8 cellular contexts compared by ENCODE assay signal in the genomic region with DNA sequence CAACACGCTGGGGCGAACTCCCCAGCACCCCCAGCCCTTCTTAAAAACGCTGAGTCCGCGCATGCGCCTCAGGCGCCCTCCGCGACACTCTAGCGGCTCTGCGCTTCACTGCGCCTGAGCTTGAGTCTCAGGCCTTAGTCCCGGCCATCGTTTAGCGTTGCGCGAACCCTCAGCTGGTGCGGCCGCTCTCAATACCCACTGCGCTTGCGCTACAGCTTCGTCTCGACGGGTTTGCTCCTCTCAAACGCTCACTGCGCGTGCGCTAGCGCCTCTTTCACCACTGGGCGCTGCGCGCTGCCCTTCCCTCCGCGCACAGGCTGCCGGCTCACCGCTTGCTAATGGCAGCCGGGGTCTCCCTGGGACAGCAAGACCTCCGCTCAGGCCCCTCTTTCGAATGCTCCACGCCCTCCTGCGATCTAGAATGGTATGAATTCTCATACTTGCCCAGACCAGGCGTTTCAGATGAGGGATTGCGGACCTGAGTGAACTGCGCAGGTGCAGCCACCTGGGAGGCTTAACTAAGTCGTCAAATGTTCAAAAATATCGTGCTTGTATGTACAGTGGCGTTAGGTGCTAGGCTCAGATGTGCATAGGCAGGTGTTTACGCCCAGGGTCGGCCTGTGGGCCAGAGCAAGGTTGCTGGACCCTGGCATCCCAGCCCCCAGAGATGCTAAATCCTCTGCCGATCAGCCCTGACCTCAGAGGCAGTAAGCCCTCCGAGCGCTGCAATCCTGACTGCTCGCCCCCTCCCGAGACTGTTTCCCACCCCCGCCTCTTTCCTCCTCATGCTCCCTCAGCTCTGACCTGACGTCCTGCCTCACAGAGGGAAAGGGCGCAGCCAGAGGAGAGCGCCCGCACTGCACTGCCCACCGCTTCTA. TPM values are rescaled to one million over a fixed set of nuclear protein-coding genes. Genes with fewer than 3 reads are reported as not detected.
DNase-seq lines count a peak whose midpoint lies in the region; ATAC-seq and TF ChIP-seq lines count a peak whose summit lies in the region.

A gene with protein sequence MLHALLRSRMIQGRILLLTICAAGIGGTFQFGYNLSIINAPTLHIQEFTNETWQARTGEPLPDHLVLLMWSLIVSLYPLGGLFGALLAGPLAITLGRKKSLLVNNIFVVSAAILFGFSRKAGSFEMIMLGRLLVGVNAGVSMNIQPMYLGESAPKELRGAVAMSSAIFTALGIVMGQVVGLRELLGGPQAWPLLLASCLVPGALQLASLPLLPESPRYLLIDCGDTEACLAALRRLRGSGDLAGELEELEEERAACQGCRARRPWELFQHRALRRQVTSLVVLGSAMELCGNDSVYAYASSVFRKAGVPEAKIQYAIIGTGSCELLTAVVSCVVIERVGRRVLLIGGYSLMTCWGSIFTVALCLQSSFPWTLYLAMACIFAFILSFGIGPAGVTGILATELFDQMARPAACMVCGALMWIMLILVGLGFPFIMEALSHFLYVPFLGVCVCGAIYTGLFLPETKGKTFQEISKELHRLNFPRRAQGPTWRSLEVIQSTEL (plus strand): TSS at position 270 of the 878 bp plus-strand sequence. CDS start 125 bp downstream, at position 395.

- H3K27me3 Mint-ChIP-seq in activated naive CD8-positive, alpha-beta T cell treated with anti-CD3 and anti-CD28 coated beads, Interleukin-2, amount 10 ng/mL, durations not matched to agents 7 days and 5 days = peaks cover 7% of the 10 kb centered on the region
- H3K27me3 Mint-ChIP-seq in osteocyte (ENCODE audit: unreplicated experiment) = no peaks in the 10 kb centered on the region

- peaks cover 12% of the 10 kb centered on the region for H3K27me3 ChIP-seq in thymus (ENCODE audit: control insufficient read depth, insufficient read depth)

- H3K4me3 ChIP-seq in GM12865 (ENCODE audit: low read depth, low read length) = peak within 1 kb of the TSS; percentile 65
- H3K4me3 ChIP-seq in thymus (ENCODE audit: low read length) = peak within 1 kb of the TSS; percentile 64

- intact Hi-C loops in head of caudate nucleus (cut with DNase I) = loop anchor here (5.0 kb wide), 1 partner anchor 34 kb away; a partner anchor contains a TSS

- TF ChIP-seq CTCF in GM12865 (IDR thresholded peaks at IDR 0.05; ENCODE audit: insufficient read depth, low read depth, low read length, missing control alignments) (no peak), osteocyte (IDR thresholded peaks at IDR 0.05) (no peak)

- H3K36me3 Mint-ChIP-seq in activated naive CD8-positive, alpha-beta T cell treated with anti-CD3 and anti-CD28 coated beads, Interleukin-2, amount 10 ng/mL, durations not matched to agents 7 days and 5 days = no peaks in the 10 kb centered on the region
- H3K36me3 Mint-ChIP-seq in osteocyte (ENCODE audit: unreplicated experiment) = peaks cover 3% of the 10 kb centered on the region

- peak within 1 kb of the TSS; percentile 81 for H3K4me3 Mint-ChIP-seq in activated naive CD8-positive, alpha-beta T cell treated with anti-CD3 and anti-CD28 coated beads, Interleukin-2, amount 10 ng/mL, durations not matched to agents 7 days and 5 days
- H3K4me3 Mint-ChIP-seq in osteocyte (ENCODE audit: unreplicated experiment) = peak within 1 kb of the TSS; percentile 83

- peak; percentile 99 for DNase-seq in GM12865 (ENCODE audit: low read depth)
- DNase-seq in NCI-H1105 (lab: John Stamatoyannopoulos, UW) = peak; percentile 97
- peak; percentile 88 for DNase-seq in SKM-1 (lab: John Stamatoyannopoulos, UW; ENCODE audit: unreplicated experiment)
- peak; percentile 93 for DNase-seq in activated naive CD8-positive, alpha-beta T cell treated with anti-CD3 and anti-CD28 coated beads, Interleukin-2, amount 10 ng/mL, durations not matched to agents 7 days and 5 days
- DNase-seq in head of caudate nucleus = peak; percentile 91 to 98 (median 96)
- peak; percentile 99 for DNase-seq in osteocyte (ENCODE audit: extremely low spot score, unreplicated experiment)

- peak within 1 kb of the TSS; percentile 74 for H3K27ac ChIP-seq in thymus (ENCODE audit: low read depth)

- H3K9me3 Mint-ChIP-seq in activated naive CD8-positive, alpha-beta T cell treated with anti-CD3 and anti-CD28 coated beads, Interleukin-2, amount 10 ng/mL, durations not matched to agents 7 days and 5 days = no peaks in the 10 kb centered on the region
- no peaks in the 10 kb centered on the region for H3K9me3 Mint-ChIP-seq in osteocyte (ENCODE audit: unreplicated experiment)

- H3K4me1 ChIP-seq in thymus (ENCODE audit: control insufficient read depth, insufficient read depth, low read length) = peaks cover 9% of the 10 kb centered on the region

- WGBS in thymus = 2% methylated on average over 60 of the region's 60 CpGs

- ATAC-seq in HG02623 (IDR thresholded peaks at IDR 0.05; ENCODE audit: unreplicated experiment) = peak; percentile 89
- ATAC-seq in activated naive CD8-positive, alpha-beta T cell treated with anti-CD3 and anti-CD28 coated beads, Interleukin-2, amount 10 ng/mL, durations not matched to agents 7 days and 5 days (ENCODE audit: low read depth) = peak; percentile 98

- POLR2A ChIA-PET in activated naive CD8-positive, alpha-beta T cell treated with anti-CD3 and anti-CD28 coated beads, Interleukin-2, amount 10 ng/mL, durations not matched to agents 7 days and 5 days (lab: Charles Lee) = interaction anchor here (0.6 to 3.5 kb wide), 28 partner anchors 11 to 945 kb away, joined by 3 to 43 read pairs (median 4); a partner anchor contains a TSS

- peak within 1 kb of the TSS; percentile 90 for H3K27ac Mint-ChIP-seq in activated naive CD8-positive, alpha-beta T cell treated with anti-CD3 and anti-CD28 coated beads, Interleukin-2, amount 10 ng/mL, durations not matched to agents 7 days and 5 days
- peak within 1 kb of the TSS; percentile 90 for H3K27ac Mint-ChIP-seq in osteocyte (ENCODE audit: unreplicated experiment)

- peaks cover 14% of the 10 kb centered on the region for H3K4me1 Mint-ChIP-seq in activated naive CD8-positive, alpha-beta T cell treated with anti-CD3 and anti-CD28 coated beads, Interleukin-2, amount 10 ng/mL, durations not matched to agents 7 days and 5 days
- peaks cover 14% of the 10 kb centered on the region for H3K4me1 Mint-ChIP-seq in osteocyte (ENCODE audit: unreplicated experiment)

- no peaks in the 10 kb centered on the region for H3K36me3 ChIP-seq in thymus (ENCODE audit: control insufficient read depth, insufficient read depth)

- no peaks in the 10 kb centered on the region for H3K9me3 ChIP-seq in thymus (ENCODE audit: control insufficient read depth)

RNA-seq across cellular contexts. Expression of the gene that starts here (rescaled TPM):
- total RNA-seq in activated naive CD8-positive, alpha-beta T cell treated with anti-CD3 and anti-CD28 coated beads, Interleukin-2, amount 10 ng/mL, durations not matched to agents 7 days and 5 days = 10 to 100 TPM; 10.0 to 12.1 TPM
- 19.0 and 22.6 TPM in 2 replicates for total RNA-seq in osteocyte
- polyA plus RNA-seq in thymus = 8.8 TPM

Comparison
In these comparisons a context has a peak if more than half of its experiments do, and no peak if none do; other contexts are left out.
1. Peak in every context shown above with its lines: DNase-seq, ATAC-seq, H3K4me3 ChIP-seq and H3K27ac ChIP-seq.